ENCODE assay signal across 1 cellular context in genomic region chr13:113646921-113647340, GRCh38.
TF ChIP-seq lines count a peak whose summit lies in the region.

No MANE protein-coding gene starts in this region.

TF ChIP-seq in SK-N-SH, 30 proteins besides CTCF, POLR2A, EP300 and RAD21 (continued from another document):
- no peak for TF ChIP-seq REST (IDR thresholded peaks at IDR 0.05; ENCODE audit: low read depth, low read length)
- no peak for TF ChIP-seq JUND (IDR thresholded peaks at IDR 0.05)
- TF ChIP-seq FOXM1 (IDR thresholded peaks at IDR 0.05; ENCODE audit: low read depth), result no peak
- TF ChIP-seq RCOR1 (IDR thresholded peaks at IDR 0.05; ENCODE audit: low read length), result no peak
